1 cellular context compared by ENCODE assay signal in genomic region chr3:131193671-131194291, GRCh38.
TF ChIP-seq lines count a peak whose summit lies in the region.

No MANE protein-coding gene starts in this region.

TF ChIP-seq in HCT116, 20 proteins besides CTCF, POLR2A, EP300 and RAD21 (continued from another document):
- TF ChIP-seq REST (IDR thresholded peaks at IDR 0.05; ENCODE audit: low read depth) (no peak), TCF7L2 (IDR thresholded peaks at IDR 0.05; ENCODE audit: borderline replicate concordance, extremely low read depth, insufficient read depth, insufficient read length) (no peak), SP1 (IDR thresholded peaks at IDR 0.05; ENCODE audit: low read depth) (no peak)
